In the genomic region with DNA sequence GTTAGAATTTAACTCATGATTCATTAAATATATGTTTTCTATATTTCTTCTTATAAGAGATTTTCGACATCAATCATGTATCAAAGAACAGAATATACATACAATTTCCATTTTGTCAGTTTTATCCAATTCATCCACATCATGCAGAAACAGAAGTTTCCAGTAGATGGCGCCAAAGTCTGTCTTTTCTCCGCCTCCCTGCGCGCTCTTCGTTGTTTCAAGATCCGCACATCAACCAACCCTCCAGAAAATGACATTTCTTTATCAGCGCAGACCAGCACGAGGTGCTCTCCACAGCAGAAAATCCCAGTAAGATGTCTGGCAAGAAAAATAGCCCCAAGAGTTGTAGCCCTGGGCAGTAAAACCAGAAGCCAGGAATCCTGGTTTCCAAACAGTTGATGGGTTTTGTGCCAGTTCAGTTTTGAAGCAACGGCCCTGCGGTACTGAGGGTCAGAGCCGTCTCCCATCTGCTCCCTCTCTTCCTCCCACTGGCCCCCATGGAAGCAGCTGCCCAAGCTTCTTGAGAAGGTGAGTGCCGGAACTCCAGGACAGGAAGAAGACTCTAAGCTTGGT, we compare ENCODE assay signal across 8 cellular contexts. TPM values are rescaled to one million over a fixed set of nuclear protein-coding genes. Genes with fewer than 3 reads are reported as not detected.
DNase-seq lines count a peak whose midpoint lies in the region; ATAC-seq and TF ChIP-seq lines count a peak whose summit lies in the region.

No MANE protein-coding gene starts in this region.

- peaks cover 13% of the 10 kb centered on the region for H3K27me3 ChIP-seq in gastroesophageal sphincter

- TF ChIP-seq CTCF in RWPE1 (conservative IDR thresholded peaks at IDR 0.05; ENCODE audit: low read depth) (peak; percentile 78), gastroesophageal sphincter (IDR thresholded peaks at IDR 0.05) (peak in 3 of 4 experiments; percentile 74 to 84 (median 80))

- TF ChIP-seq POLR2A in gastroesophageal sphincter (IDR thresholded peaks at IDR 0.05), result no peak

- CTCF ChIA-PET in RWPE1 (lab: Yijun Ruan, JAX), result interaction anchor here (0.5 to 1.0 kb wide), 5 partner anchors 23 to 478 kb away, joined by 3 to 7 read pairs (median 3); no protein-coding TSS in a partner anchor

- DNase-seq in NCI-H1105 (lab: John Stamatoyannopoulos, UW) (peak; percentile 16), NCI-H1105 treated with DMSO at 0.1 percent for 48 hours (lab: John Stamatoyannopoulos, UW) (no peak), RWPE1 (ENCODE audit: low spot score) (peak; percentile 77), posterior cingulate gyrus (peak in 6 of 10 donors; percentile 24 to 91 (median 58))
- peak; percentile 54 for DNase-seq in Jurkat, Clone E6-1 (ENCODE audit: low read depth, low spot score)
- peak; percentile 28 for DNase-seq in activated gamma-delta T cell treated with anti-CD3 and anti-CD28 coated beads, Interleukin-2, amount 50 U/mL, for 16 hours (ENCODE audit: low read depth)

- TF ChIP-seq EP300 in gastroesophageal sphincter (IDR thresholded peaks at IDR 0.05), result no peak

- POLR2A ChIA-PET in RWPE1 (lab: Yijun Ruan, JAX; ENCODE audit: low non-redundant PET), result no interaction called here

- no peaks in the 10 kb centered on the region for H3K36me3 ChIP-seq in gastroesophageal sphincter

- intact Hi-C loops in posterior cingulate gyrus (cut with DNase I), result loop anchor here (10.0 kb wide), 1 partner anchor 1461 kb away; no protein-coding TSS in a partner anchor

- H3K4me3 ChIP-seq in Jurkat, Clone E6-1 (ENCODE audit: low read length), result no peak overlapping the region
- H3K4me3 ChIP-seq in gastroesophageal sphincter, result no peak overlapping the region

- ATAC-seq in gastroesophageal sphincter, result peak; percentile 48
- no peak for ATAC-seq in HG03045 (IDR thresholded peaks at IDR 0.05; ENCODE audit: unreplicated experiment)

- no peaks in the 10 kb centered on the region for H3K9me3 ChIP-seq in gastroesophageal sphincter

- no peaks in the 10 kb centered on the region for H3K4me1 ChIP-seq in gastroesophageal sphincter

- WGBS in gastroesophageal sphincter (ENCODE audit: low coverage in 1 of 2), 2 donors, result 6 to 7% methylated on average over 7 to 9 of the region's 13 CpGs

- H3K27ac ChIP-seq in RWPE1 (no peak overlapping the region), gastroesophageal sphincter (no peak overlapping the region)

RNA-seq across cellular contexts. Expression of a gene that starts 38.6 kb away (rescaled TPM):
- polyA plus RNA-seq in Jurkat, Clone E6-1 (2012; ENCODE audit: insufficient read depth, insufficient read length), result 11.5 TPM
- 10 to 100 TPM; 11.4 to 17.7 (median 14.1) TPM for total RNA-seq in gastroesophageal sphincter

RNA-seq across cellular contexts. Expression of a gene that starts 38.8 kb away (rescaled TPM):
- not detected for polyA plus RNA-seq in Jurkat, Clone E6-1 (2012; ENCODE audit: insufficient read depth, insufficient read length)
- total RNA-seq in gastroesophageal sphincter, result 100 to 1,000 TPM; 139 to 322 (median 244) TPM
